24 cellular contexts compared by ENCODE assay signal in genomic region chr19:2126879-2127518, GRCh38. TPM values are rescaled to one million over a fixed set of nuclear protein-coding genes. Genes with fewer than 3 reads are reported as not detected.
DNase-seq lines count a peak whose midpoint lies in the region; ATAC-seq and TF ChIP-seq lines count a peak whose summit lies in the region.
"Had no signal": no experiment of that assay in that cellular context is flagged by ENCODE, and none has a peak within 500 bp of the region (broad histone marks: within the 10 kb centered on the region; RNA-seq: fewer than 3 reads in every experiment).

No MANE protein-coding gene starts in this region.

- no peak overlapping the region for H3K56ac ChIP-seq in IMR-90 (ENCODE audit: extremely low read depth, insufficient read depth, low read length)

- BruUV-seq in IMR-90 (replicated peaks; lab: Mats Ljungman, UMichigan), result no TSS peak

- H2BK20ac ChIP-seq in IMR-90 (ENCODE audit: low read depth, low read length), result no peak overlapping the region

- no peak overlapping the region for H3K23ac ChIP-seq in IMR-90 (ENCODE audit: low read depth, low read length)
- H3K23ac ChIP-seq in neuronal stem cell (ENCODE audit: low read depth, low read length, poor library complexity), result no peak overlapping the region

- H2BK15ac ChIP-seq in IMR-90 (ENCODE audit: low read depth, low read length), result no peak overlapping the region
- H2BK15ac ChIP-seq in neuronal stem cell (ENCODE audit: low read length), result no peak overlapping the region

- no peak overlapping the region for H3K14ac ChIP-seq in IMR-90 (replicated peaks; ENCODE audit: low read depth, low read length)
- no peak overlapping the region for H3K14ac ChIP-seq in neuronal stem cell (ENCODE audit: low read length)

- peak overlapping the region; percentile 28 for H2AK9ac ChIP-seq in IMR-90 (replicated peaks; ENCODE audit: low read depth, low read length, poor library complexity)

- no peak for TF ChIP-seq POLR2A in IMR-90 (IDR thresholded peaks at IDR 0.05; ENCODE audit: low read depth, low read length)

- peaks cover 64% of the 10 kb centered on the region for H4K20me1 ChIP-seq in IMR-90 (ENCODE audit: insufficient read depth, low read length)

- dilution Hi-C loops in IMR-90 (cut with HindIII; ENCODE audit: low sequenced_read_pairs, unreplicated experiment), result no loop called here

- POLR2A ChIA-PET in IMR-90 (lab: Charles Lee; ENCODE audit: unreplicated experiment), result no interaction called here

- 92 to 94% methylated on average over 24 of the region's 24 CpGs for WGBS in heart right ventricle, 2 donors
- 92% methylated on average over 24 of the region's 24 CpGs for WGBS in right cardiac atrium
- 97% methylated on average over 10 of the region's 24 CpGs; no CpG with 5 or more reads in 1 of the 2 experiments for WGBS in IMR-90 (ENCODE audit: extremely low coverage in 2 of 2, insufficient read length in 1 of 2), 2 experiments
- no CpG with 5 or more reads among the region's 24 CpGs for WGBS in neuronal stem cell (ENCODE audit: extremely low coverage in 2 of 2, insufficient read length in 2 of 2, insufficient replicate concordance in 1 of 2), 2 donors

- no peak overlapping the region for H3K4me3 ChIP-seq in heart right ventricle
- H3K4me3 ChIP-seq in right cardiac atrium (ENCODE audit: low read length), result no peak overlapping the region
- H3K4me3 ChIP-seq in IMR-90 (ENCODE audit: insufficient read depth, low read depth, low read length), result no peak overlapping the region
- H3K4me3 ChIP-seq in neuronal stem cell (ENCODE audit: low read length in 2 of 2), result peak overlapping the region in 1 of 2 donors; percentile 41
- H3K4me3 ChIP-seq: A549; BLaER1 treated with 17β-estradiol and CSF1 and Interleukin-3, amounts not matched to agents 10 nM and 100 nM; GM12878; GM23338 had no signal

- intact Hi-C loops in heart right ventricle (cut with DNase I) (loop anchor here in 1 of 10 donors (5.0 kb wide), 1 partner anchor 990 kb away; no protein-coding TSS in a partner anchor), Right ventricle myocardium inferior (cut with DNase I) (loop anchor here (2.0 kb wide), 1 partner anchor 30 kb away; the partner anchor contains the start of genes IZUMO4 and MOB3A), right cardiac atrium (cut with DNase I) (no loop called here), Right ventricle myocardium superior (cut with DNase I) (no loop called here), IMR-90 (cut with micrococcal nuclease) (no loop called here)

- H2AK5ac ChIP-seq in IMR-90 (ENCODE audit: low read depth, low read length) (no peak overlapping the region), neuronal stem cell (ENCODE audit: low read depth, low read length) (no peak overlapping the region)

- peaks cover 7% of the 10 kb centered on the region; the same call in 1 of the 2 replicates for H3K9me1 ChIP-seq in IMR-90 (ENCODE audit: insufficient read depth, low read length)

- no peak overlapping the region for H3K18ac ChIP-seq in IMR-90 (ENCODE audit: low read depth, low read length)
- H3K18ac ChIP-seq in neuronal stem cell (ENCODE audit: low read length), result no peak overlapping the region

- H3K9me3 ChIP-seq in heart right ventricle (no peaks in the 10 kb centered on the region), right cardiac atrium (ENCODE audit: control insufficient read depth, low read length) (no peaks in the 10 kb centered on the region), IMR-90 (ENCODE audit: control insufficient read depth, insufficient read depth, low read length) (no peaks in the 10 kb centered on the region), neuronal stem cell (replicated peaks in 1 of 2; ENCODE audit: control insufficient read depth in 2 of 2, insufficient read depth in 1 of 2, low read depth in 1 of 2, low read length in 2 of 2) (no peaks in the 10 kb centered on the region)
- H3K9me3 ChIP-seq: A549; BE2C; BLaER1 treated with 17β-estradiol and CSF1 and Interleukin-3, amounts not matched to agents 10 nM and 100 nM had no signal

- H4K91ac ChIP-seq in IMR-90 (ENCODE audit: insufficient read depth, low read depth, low read length), result no peak overlapping the region
- no peak overlapping the region for H4K91ac ChIP-seq in neuronal stem cell (ENCODE audit: low read depth, low read length, poor library complexity)

- no peak overlapping the region for H4K5ac ChIP-seq in IMR-90 (ENCODE audit: low read depth, low read length)

- H2BK120ac ChIP-seq in IMR-90 (ENCODE audit: low read depth, low read length), result no peak overlapping the region
- H2BK120ac ChIP-seq in neuronal stem cell (ENCODE audit: low read depth, low read length), result no peak overlapping the region

- H3K9ac ChIP-seq in IMR-90 (ENCODE audit: low read depth, low read length) (no peak overlapping the region), neuronal stem cell (ENCODE audit: low read depth, low read length, poor library complexity) (no peak overlapping the region)
- H3K9ac ChIP-seq: BLaER1 treated with 17β-estradiol and CSF1 and Interleukin-3, amounts not matched to agents 10 nM and 100 nM had no signal

- CTCF ChIA-PET in IMR-90 (lab: Yijun Ruan, JAX), result no interaction called here

- H4K8ac ChIP-seq in IMR-90 (ENCODE audit: low read depth in 2 of 2, low read length in 2 of 2), result no peak overlapping the region
- H4K8ac ChIP-seq in neuronal stem cell (ENCODE audit: low read depth, low read length), result peak overlapping the region; percentile 20

- H3K4me2 ChIP-seq in IMR-90 (ENCODE audit: low read depth, low read length) (no peak overlapping the region), neuronal stem cell (ENCODE audit: insufficient read depth, low read length, poor library complexity, severe bottlenecking) (no peak overlapping the region)
- H3K4me2 ChIP-seq: A549; BLaER1 treated with 17β-estradiol and CSF1 and Interleukin-3, amounts not matched to agents 10 nM and 100 nM; GM23338 had no signal

- no peak overlapping the region for H3K4ac ChIP-seq in IMR-90 (ENCODE audit: low read depth, low read length)
- H3K4ac ChIP-seq in neuronal stem cell (ENCODE audit: low read length), result no peak overlapping the region

- H3K79me1 ChIP-seq in IMR-90 (ENCODE audit: low read depth in 1 of 2, low read length in 2 of 2) (peaks cover 5 to 69% of the 10 kb centered on the region in 2 experiments; a peak in 3 of 4 replicates), neuronal stem cell (ENCODE audit: low read depth, low read length) (peaks cover 27% of the 10 kb centered on the region)

- H3K4me1 ChIP-seq in heart right ventricle (peaks cover 0 to 33% (median 17%) of the 10 kb centered on the region in 9 donors), right cardiac atrium (ENCODE audit: control insufficient read depth, insufficient read depth, low read length) (no peaks in the 10 kb centered on the region), IMR-90 (ENCODE audit: control insufficient read depth, insufficient read depth, low read length) (no peaks in the 10 kb centered on the region), neuronal stem cell (ENCODE audit: control insufficient read depth in 2 of 2, insufficient read depth in 1 of 2, low read depth in 1 of 2, low read length in 2 of 2) (no peaks in the 10 kb centered on the region)
- H3K4me1 ChIP-seq: A549, BE2C had no signal

- TF ChIP-seq RAD21 in IMR-90 (IDR thresholded peaks at IDR 0.05; ENCODE audit: low read length), result no peak

- H2BK12ac ChIP-seq in neuronal stem cell (ENCODE audit: low read length), result no peak overlapping the region

- TF ChIP-seq CTCF in heart right ventricle (IDR thresholded peaks at IDR 0.05) (no peak), IMR-90 (conservative IDR thresholded peaks at IDR 0.05; ENCODE audit: low read depth, low read length) (no peak)

- no peak overlapping the region for H2BK5ac ChIP-seq in IMR-90 (ENCODE audit: low read depth, low read length, poor library complexity, severe bottlenecking)
- no peak overlapping the region for H2BK5ac ChIP-seq in neuronal stem cell (ENCODE audit: low read length)

- H3K27ac ChIP-seq in heart right ventricle, result peak overlapping the region; percentile 47 to 92 (median 84)
- peak overlapping the region; percentile 31 for H3K27ac ChIP-seq in right cardiac atrium (ENCODE audit: low read length)
- no peak overlapping the region for H3K27ac ChIP-seq in IMR-90 (ENCODE audit: insufficient read depth, low read length)
- H3K27ac ChIP-seq in neuronal stem cell (replicated peaks; ENCODE audit: low read length), result no peak overlapping the region
- H3K27ac ChIP-seq: A549; BLaER1 treated with 17β-estradiol and CSF1 and Interleukin-3, amounts not matched to agents 10 nM and 100 nM had no signal

- DNase-seq in heart right ventricle (no peak), Right ventricle myocardium inferior (ENCODE audit: missing footprints) (no peak), right cardiac atrium (no peak), Right ventricle myocardium superior (no peak), IMR-90 (no peak), neuronal stem cell (ENCODE audit: low spot score) (no peak), iPS-NIHi7 (ENCODE audit: extremely low spot score) (no peak)
- DNase-seq: 8988T; ACHN; AML-193; BE2C; CD4-positive, alpha-beta T cell; CD8-positive, alpha-beta memory T cell; DMS 273 treated with DMSO at 0.1 percent for 48 hours; DMS79; EL; GDM1; H9; HFFc6 had no signal

- ATAC-seq in heart right ventricle (no peak), Right ventricle myocardium inferior (no peak), right cardiac atrium (no peak), Right ventricle myocardium superior (ENCODE audit: poor library complexity) (no peak), IMR-90 (ENCODE audit: low read depth) (no peak), GM21360 (IDR thresholded peaks at IDR 0.05; ENCODE audit: unreplicated experiment) (no peak)
- ATAC-seq: A549, GM12878, GM23338 had no signal

- H3K27me3 ChIP-seq in heart right ventricle (no peaks in the 10 kb centered on the region), right cardiac atrium (ENCODE audit: control insufficient read depth, insufficient read depth) (no peaks in the 10 kb centered on the region), IMR-90 (ENCODE audit: control insufficient read depth, insufficient read depth, low read length) (no peaks in the 10 kb centered on the region), neuronal stem cell (ENCODE audit: control insufficient read depth in 3 of 3, insufficient read depth in 3 of 3, low read depth in 1 of 3, low read length in 3 of 3) (no peaks in the 10 kb centered on the region)
- H3K27me3 ChIP-seq: BE2C; BLaER1 treated with 17β-estradiol and CSF1 and Interleukin-3, amounts not matched to agents 10 nM and 100 nM had no signal

- H3K36me3 ChIP-seq in heart right ventricle (peaks cover 0 to 93% (median 47%) of the 10 kb centered on the region in 9 donors), IMR-90 (ENCODE audit: control insufficient read depth, insufficient read depth, low read length) (peaks cover 68% of the 10 kb centered on the region), neuronal stem cell (replicated peaks in 1 of 2; ENCODE audit: control insufficient read depth in 2 of 2, insufficient read depth in 2 of 2, low read length in 2 of 2) (peaks cover 54 to 91% of the 10 kb centered on the region in 2 donors)

- in situ Hi-C loops in IMR-90 (cut with MboI; ENCODE audit: low sequenced_read_pairs), result no loop called here

- H2AFZ ChIP-seq in IMR-90 (replicated peaks; ENCODE audit: low read length, poor library complexity), result no peak overlapping the region
- H2AFZ ChIP-seq in neuronal stem cell (ENCODE audit: low read length), result no peak overlapping the region
- H2AFZ ChIP-seq: GM23338 had no signal

RNA-seq across cellular contexts. Expression of gene AP3D1, which starts 24.4 kb away (rescaled TPM):
- total RNA-seq in heart right ventricle (100 to 1,000 TPM in 1 of 10 donors, 10 to 100 TPM in 9; 68.4 to 168 (median 81.9) TPM), Right ventricle myocardium inferior (71.8 TPM), right cardiac atrium (100 to 1,000 TPM in 2 of 4 donors, 10 to 100 TPM in 2; 82.7 to 145 (median 92.9) TPM), Right ventricle myocardium superior (69.6 TPM), IMR-90 (2012; rRNA removed) (75.3 and 76.1 TPM in 2 replicates)
- polyA plus RNA-seq in heart right ventricle (10 to 100 TPM; 63.9 to 95.1 TPM), right cardiac atrium (87.3 TPM), IMR-90 (2012; rRNA removed) (129 and 132 TPM in 2 replicates)
- polyA plus RNA-seq in IMR-90 (2012; cell fraction: cytosol; rRNA removed), result 112 and 149 TPM in 2 replicates
- polyA plus RNA-seq in IMR-90 (2012; cell fraction: nucleus; rRNA removed; ENCODE audit: low replicate concordance), result 165 and 397 TPM in 2 replicates
- 60.6 TPM for polyA plus RNA-seq in neuronal stem cell (2013, experiment 1 of 2)
- polyA plus RNA-seq in neuronal stem cell (2013, experiment 2 of 2), result 60.3 TPM

RNA-seq across cellular contexts. Expression of gene IZUMO4, which starts 30.3 kb away (rescaled TPM):
- total RNA-seq in heart right ventricle (1 to 10 TPM; 1.2 to 6.5 (median 2.2) TPM), Right ventricle myocardium inferior (1.4 TPM), right cardiac atrium (1 to 10 TPM; 1.1 to 3.3 (median 2.3) TPM), Right ventricle myocardium superior (1.7 TPM), IMR-90 (2012; rRNA removed) (0.56 and 0.72 TPM in 2 replicates)
- polyA plus RNA-seq in heart right ventricle (10 to 100 TPM in 1 of 2 donors, 1 to 10 TPM in 1; 8.6 to 13.1 TPM), right cardiac atrium (2.7 TPM), IMR-90 (2012; rRNA removed) (2.8 and 3.4 TPM in 2 replicates)
- 0.37 and 1.5 TPM in 2 replicates for polyA plus RNA-seq in IMR-90 (2012; cell fraction: cytosol; rRNA removed)
- 19.5 and 47.8 TPM in 2 replicates for polyA plus RNA-seq in IMR-90 (2012; cell fraction: nucleus; rRNA removed; ENCODE audit: low replicate concordance)
- polyA plus RNA-seq in neuronal stem cell (2013, experiment 1 of 2), result 2.5 TPM
- 2.3 TPM for polyA plus RNA-seq in neuronal stem cell (2013, experiment 2 of 2)

RNA-seq across cellular contexts. Expression of gene MOB3A, which starts 30.9 kb away (rescaled TPM):
- total RNA-seq in heart right ventricle, result 10 to 100 TPM; 10.0 to 30.5 (median 16.2) TPM
- polyA plus RNA-seq in heart right ventricle, result 10 to 100 TPM in 1 of 2 donors, 1 to 10 TPM in 1; 8.9 to 12.8 TPM
- 14.3 TPM for total RNA-seq in Right ventricle myocardium inferior
- total RNA-seq in right cardiac atrium, result 10 to 100 TPM; 20.9 to 27.0 (median 21.8) TPM
- polyA plus RNA-seq in right cardiac atrium, result 9.5 TPM
- 15.6 TPM for total RNA-seq in Right ventricle myocardium superior
- 8.9 and 9.3 TPM in 2 replicates for total RNA-seq in IMR-90 (2012; rRNA removed)
- polyA plus RNA-seq in IMR-90 (2012; rRNA removed), result 26.5 and 28.8 TPM in 2 replicates
- polyA plus RNA-seq in IMR-90 (2012; cell fraction: cytosol; rRNA removed), result 20.4 and 29.9 TPM in 2 replicates
- 15.3 and 28.7 TPM in 2 replicates for polyA plus RNA-seq in IMR-90 (2012; cell fraction: nucleus; rRNA removed; ENCODE audit: low replicate concordance)
- 15.6 TPM for polyA plus RNA-seq in neuronal stem cell (2013, experiment 1 of 2)
- polyA plus RNA-seq in neuronal stem cell (2013, experiment 2 of 2), result 16.1 TPM

RNA-seq across cellular contexts. Expression of gene DOT1L, which starts 36.7 kb away (rescaled TPM):
- 10 to 100 TPM in 7 of 10 donors, 1 to 10 TPM in 3; 7.0 to 16.0 (median 12.5) TPM for total RNA-seq in heart right ventricle
- 10 to 100 TPM in 1 of 2 donors, 1 to 10 TPM in 1; 9.2 to 12.1 TPM for polyA plus RNA-seq in heart right ventricle
- 9.7 TPM for total RNA-seq in Right ventricle myocardium inferior
- total RNA-seq in right cardiac atrium, result 10 to 100 TPM; 12.3 to 17.1 (median 13.4) TPM
- 6.0 TPM for polyA plus RNA-seq in right cardiac atrium
- 9.6 TPM for total RNA-seq in Right ventricle myocardium superior
- 2.5 TPM in 2 replicates for total RNA-seq in IMR-90 (2012; rRNA removed)
- 12.6 and 22.0 TPM in 2 replicates for polyA plus RNA-seq in IMR-90 (2012; rRNA removed)
- polyA plus RNA-seq in IMR-90 (2012; cell fraction: cytosol; rRNA removed), result 10.1 and 10.4 TPM in 2 replicates
- polyA plus RNA-seq in IMR-90 (2012; cell fraction: nucleus; rRNA removed; ENCODE audit: low replicate concordance), result 43.0 and 136 TPM in 2 replicates
- 38.2 TPM for polyA plus RNA-seq in neuronal stem cell (2013, experiment 1 of 2)
- 38.1 TPM for polyA plus RNA-seq in neuronal stem cell (2013, experiment 2 of 2)

Comparison
In these comparisons a context has a peak if more than half of its experiments do, and no peak if none do; other contexts are left out.
1. H3K27ac ChIP-seq: peak in heart right ventricle (10 of 10) and right cardiac atrium (single experiment); none in IMR-90 (single experiment) and neuronal stem cell (single experiment).